Comparison of ENCODE assay signal across 13 cellular contexts in genomic region chr4:2290488-2290887, GRCh38. TPM values are rescaled to one million over a fixed set of nuclear protein-coding genes. Genes with fewer than 3 reads are reported as not detected.
DNase-seq lines count a peak whose midpoint lies in the region; ATAC-seq lines count a peak whose summit lies in the region.
"Had no signal": no experiment of that assay in that cellular context is flagged by ENCODE, and none has a peak within 500 bp of the region (broad histone marks: within the 10 kb centered on the region; RNA-seq: fewer than 3 reads in every experiment).

No MANE protein-coding gene starts in this region.

- peak overlapping the region; percentile 73 for H3K27ac ChIP-seq in temporal lobe (ENCODE audit: low read depth, low read length)
- H3K27ac ChIP-seq: adrenal gland, C4-2B, HL-60 had no signal

- H3K36me3 Mint-ChIP-seq in T-helper 17 cell (ENCODE audit: low read depth), result no peaks in the 10 kb centered on the region
- peaks cover 0 to 21% (median 12%) of the 10 kb centered on the region in 3 donors for H3K36me3 Mint-ChIP-seq in immature natural killer cell

- no peaks in the 10 kb centered on the region for H3K9me3 ChIP-seq in T-helper 17 cell (ENCODE audit: control insufficient read depth, low read length, poor library complexity, severe bottlenecking)
- H3K9me3 ChIP-seq: adrenal gland had no signal

- H3K4me1 Mint-ChIP-seq in T-helper 17 cell, result peaks cover 19% of the 10 kb centered on the region
- H3K4me1 Mint-ChIP-seq in immature natural killer cell, result peaks cover 28 to 30% of the 10 kb centered on the region in 2 donors

- ATAC-seq in Right ventricle myocardium superior (ENCODE audit: poor library complexity), result no peak
- ATAC-seq in left cardiac atrium, result no peak
- ATAC-seq in T-helper 17 cell, result no peak
- ATAC-seq in HG02623 (IDR thresholded peaks at IDR 0.05; ENCODE audit: unreplicated experiment), result no peak
- ATAC-seq in GM21723 (IDR thresholded peaks at IDR 0.05; ENCODE audit: unreplicated experiment), result no peak

- no peaks in the 10 kb centered on the region for H3K27me3 Mint-ChIP-seq in T-helper 17 cell
- peaks cover 11 to 17% (median 11%) of the 10 kb centered on the region in 3 donors for H3K27me3 Mint-ChIP-seq in immature natural killer cell (ENCODE audit: low read depth in 3 of 3)

- peak overlapping the region; percentile 84 for H3K4me3 Mint-ChIP-seq in T-helper 17 cell
- peak overlapping the region; percentile 77 to 86 (median 80) for H3K4me3 Mint-ChIP-seq in immature natural killer cell
- H3K4me3 Mint-ChIP-seq: H9 had no signal

- H3K27ac Mint-ChIP-seq in T-helper 17 cell (peak overlapping the region; percentile 95), immature natural killer cell (peak overlapping the region; percentile 85 to 100 (median 97))
- H3K27ac Mint-ChIP-seq: H9 had no signal

- no peaks in the 10 kb centered on the region for H3K9me3 Mint-ChIP-seq in immature natural killer cell

- intact Hi-C loops in Right ventricle myocardium superior (cut with DNase I), result no loop called here
- intact Hi-C loops in left cardiac atrium (cut with DNase I), result no loop called here

- DNase-seq in Right ventricle myocardium superior (peak; percentile 33), left cardiac atrium (no peak), T-helper 17 cell (no peak), immature natural killer cell (no peak), NCI-H2081 treated with DMSO at 0.1 percent for 48 hours (lab: John Stamatoyannopoulos, UW) (no peak)
- DNase-seq: cortex of kidney, H9 had no signal

RNA-seq across cellular contexts. Expression of gene MXD4, which starts 28.6 kb away (rescaled TPM):
- total RNA-seq in Right ventricle myocardium superior, result 31.5 TPM
- 10 to 100 TPM; 27.7 to 46.9 TPM for total RNA-seq in left cardiac atrium
- 100 to 1,000 TPM in 1 of 2 donors, 10 to 100 TPM in 1; 81.4 to 100 TPM for total RNA-seq in T-helper 17 cell
- polyA plus RNA-seq in immature natural killer cell, result 10 to 100 TPM; 55.0 to 56.1 (median 55.0) TPM
- total RNA-seq in temporal lobe, result 17.0 TPM

RNA-seq across cellular contexts. Expression of gene HAUS3, which starts 48.6 kb away (rescaled TPM):
- total RNA-seq in Right ventricle myocardium superior, result 5.7 TPM
- total RNA-seq in left cardiac atrium, result 1 to 10 TPM; 6.7 to 7.3 TPM
- total RNA-seq in T-helper 17 cell, result 10 to 100 TPM; 78.5 to 94.5 TPM
- polyA plus RNA-seq in immature natural killer cell, result 10 to 100 TPM; 12.8 to 21.7 (median 16.5) TPM
- total RNA-seq in temporal lobe, result 27.0 TPM

RNA-seq across cellular contexts. Expression of gene POLN, which starts 48.6 kb away (rescaled TPM):
- 2.3 TPM for total RNA-seq in Right ventricle myocardium superior
- total RNA-seq in left cardiac atrium, result 1 to 10 TPM; 2.4 to 6.3 TPM
- 1 to 10 TPM; 2.8 to 3.9 TPM for total RNA-seq in T-helper 17 cell
- 1 to 10 TPM in 1 of 3 donors, under 1 TPM in 1, not detected in 1; 0.41 to 1.6 TPM for polyA plus RNA-seq in immature natural killer cell
- 5.2 TPM for total RNA-seq in temporal lobe
